In genomic region chr11:108549319-108549885, GRCh38 we compare ENCODE assay signal across 18 cellular contexts. TPM values are rescaled to one million over a fixed set of nuclear protein-coding genes. Genes with fewer than 3 reads are reported as not detected.
A peak's percentile ranks its signal among the peaks of the same experiment; 100 is the strongest.
DNase-seq lines count a peak whose midpoint lies in the region; ATAC-seq, FAIRE-seq and TF ChIP-seq lines count a peak whose summit lies in the region.
"Had no signal": no experiment of that assay in that cellular context is flagged by ENCODE, and none has a peak within 500 bp of the region (broad histone marks: within the 10 kb centered on the region; RNA-seq: fewer than 3 reads in every experiment).

No MANE protein-coding gene starts in this region.

- H3K9me3 Mint-ChIP-seq in progenitor cell of endocrine pancreas (ENCODE audit: low read depth): no peaks in the 10 kb centered on the region
- no peaks in the 10 kb centered on the region for H3K9me3 Mint-ChIP-seq in HFFc6
- H3K9me3 Mint-ChIP-seq: CD8-positive, alpha-beta T cell; IgD-negative memory B cell had no signal

- H3K9me3 ChIP-seq in esophagus (ENCODE audit: control insufficient read depth in 2 of 2, insufficient read depth in 1 of 2, low read depth in 1 of 2, low read length in 1 of 2) (no peaks in the 10 kb centered on the region), lower lobe of right lung (no peaks in the 10 kb centered on the region)
- H3K9me3 ChIP-seq: A549, BE2C, HAP-1 had no signal

- FAIRE-seq in GM12892 (lab: Jason Lieb, UNC): peak; percentile 57
- FAIRE-seq: A549, H1 had no signal

- no peak for TF ChIP-seq POLR2A in GM12892 (IDR thresholded peaks at IDR 0.05; ENCODE audit: low read depth, low read length)

- H3K36me3 ChIP-seq in esophagus (ENCODE audit: control insufficient read depth in 2 of 2, insufficient read depth in 2 of 2, low read length in 1 of 2): no peaks in the 10 kb centered on the region
- H3K36me3 ChIP-seq in lower lobe of right lung: no peaks in the 10 kb centered on the region
- H3K36me3 ChIP-seq: BE2C, HAP-1 had no signal

- TF ChIP-seq CTCF in lower lobe of right lung (IDR thresholded peaks at IDR 0.05) (no peak), progenitor cell of endocrine pancreas (IDR thresholded peaks at IDR 0.05; ENCODE audit: unreplicated experiment) (no peak), HFFc6 (IDR thresholded peaks at IDR 0.05) (no peak)

- peak overlapping the region; percentile 91 for H3K27ac Mint-ChIP-seq in progenitor cell of endocrine pancreas
- no peak overlapping the region for H3K27ac Mint-ChIP-seq in HFFc6
- H3K27ac Mint-ChIP-seq: CD8-positive, alpha-beta T cell; IgD-negative memory B cell had no signal

- H3K27me3 Mint-ChIP-seq in progenitor cell of endocrine pancreas (no peaks in the 10 kb centered on the region), HFFc6 (ENCODE audit: insufficient read depth) (peaks cover 9% of the 10 kb centered on the region)

- no peak for DNase-seq in GM12892 (ENCODE audit: insufficient read length)
- DNase-seq in lower lobe of right lung: no peak
- DNase-seq in progenitor cell of endocrine pancreas (ENCODE audit: low spot score, unreplicated experiment): no peak
- no peak for DNase-seq in ecto neural progenitor cell (ENCODE audit: low spot score)
- no peak for DNase-seq in pons (ENCODE audit: low spot score)
- no peak for DNase-seq in HFFc6
- DNase-seq: BE2C; CD8-positive, alpha-beta T cell; COR-L47; DND-41; GDM1 had no signal

- no peak overlapping the region for H3K4me3 ChIP-seq in esophagus (ENCODE audit: low read depth in 1 of 2, low read length in 2 of 2)
- H3K4me3 ChIP-seq in lower lobe of right lung: no peak overlapping the region
- H3K4me3 ChIP-seq: A549, HAP-1 had no signal

- H3K4me1 Mint-ChIP-seq in progenitor cell of endocrine pancreas (ENCODE audit: low read depth): peaks cover 53% of the 10 kb centered on the region
- peaks cover 20% of the 10 kb centered on the region for H3K4me1 Mint-ChIP-seq in HFFc6 (ENCODE audit: low read depth)
- H3K4me1 Mint-ChIP-seq: IgD-negative memory B cell had no signal

- H3K27ac ChIP-seq in esophagus (ENCODE audit: low read depth in 2 of 2, low read length in 1 of 2) (peak overlapping the region; percentile 46 to 60), lower lobe of right lung (peak overlapping the region; percentile 18)
- H3K27ac ChIP-seq: A549, C4-2B had no signal

- H3K27me3 ChIP-seq in esophagus (ENCODE audit: control insufficient read depth in 1 of 2, insufficient read depth in 2 of 2, low read length in 2 of 2) (no peaks in the 10 kb centered on the region), lower lobe of right lung (ENCODE audit: low read depth) (no peaks in the 10 kb centered on the region)

- ATAC-seq in lower lobe of right lung: no peak
- ATAC-seq in GM18511 (IDR thresholded peaks at IDR 0.05; ENCODE audit: unreplicated experiment): no peak
- ATAC-seq: A549; CD8-positive, alpha-beta T cell had no signal

- intact Hi-C loops in lower lobe of right lung (cut with DNase I): no loop called here

- H3K4me1 ChIP-seq in esophagus (ENCODE audit: control insufficient read depth in 2 of 2, insufficient read depth in 2 of 2, low read length in 1 of 2) (peaks cover 0 to 5% of the 10 kb centered on the region in 2 donors), lower lobe of right lung (peaks cover 11% of the 10 kb centered on the region)
- H3K4me1 ChIP-seq: A549, BE2C had no signal

- WGBS in esophagus, 2 donors: 40 to 50% methylated on average over 3 of the region's 3 CpGs

- H3K36me3 Mint-ChIP-seq in progenitor cell of endocrine pancreas (ENCODE audit: insufficient read depth) (peaks cover under 1% of the 10 kb centered on the region), HFFc6 (ENCODE audit: low read depth) (no peaks in the 10 kb centered on the region)
- H3K36me3 Mint-ChIP-seq: CD8-positive, alpha-beta T cell; IgD-negative memory B cell had no signal

- H3K4me3 Mint-ChIP-seq in progenitor cell of endocrine pancreas (ENCODE audit: low read depth) (no peak overlapping the region), HFFc6 (no peak overlapping the region)
- H3K4me3 Mint-ChIP-seq: CD8-positive, alpha-beta T cell; IgD-negative memory B cell had no signal

RNA-seq across cellular contexts. Expression of gene EXPH5, which starts 44.2 kb away (rescaled TPM):
- polyA plus RNA-seq in GM12892 (2012; ENCODE audit: missing spikeins): 1.7 TPM
- polyA plus RNA-seq in esophagus: 1 to 10 TPM; 3.4 to 7.4 TPM
- total RNA-seq in lower lobe of right lung (34.9 TPM), progenitor cell of endocrine pancreas (32.8 and 35.0 TPM in 2 replicates)
- total RNA-seq in HFFc6 (2021; fragmentation: NEBNext Ultra II Directional; extraction: Animal tissue kit (Norgen Biotek cat#: 25700)): under 1 TPM; 0.14 to 0.91 (median 0.47) TPM

RNA-seq across cellular contexts. Expression of gene POGLUT3, which starts 51.2 kb away (rescaled TPM):
- 8.9 TPM for polyA plus RNA-seq in GM12892 (2012; ENCODE audit: missing spikeins)
- 1 to 10 TPM; 7.8 to 8.0 TPM for polyA plus RNA-seq in esophagus
- total RNA-seq in lower lobe of right lung (19.1 TPM), progenitor cell of endocrine pancreas (25.9 and 30.6 TPM in 2 replicates)
- 10 to 100 TPM; 24.1 to 50.4 (median 43.3) TPM for total RNA-seq in HFFc6 (2021; fragmentation: NEBNext Ultra II Directional; extraction: Animal tissue kit (Norgen Biotek cat#: 25700))

Comparison
In these comparisons a context has a peak if more than half of its experiments do, and no peak if none do; other contexts are left out.
1. RNA of gene EXPH5, which starts 44.2 kb away (total RNA-seq): 34.9 TPM in lower lobe of right lung (single experiment) and 32.8 to 35.0 TPM in progenitor cell of endocrine pancreas; 0.14 to 0.91 TPM in HFFc6; every median in the first group is over 10 times any median in the second.